Comparison of ENCODE assay signal across 22 cellular contexts in genomic region chr7:139955098-139955820, GRCh38.
"Had no signal": no experiment of that assay in that cellular context is flagged by ENCODE, and none has a peak within 500 bp of the region (broad histone marks: within the 10 kb centered on the region; RNA-seq: fewer than 3 reads in every experiment).

No MANE protein-coding gene starts in this region.

- DNase-seq: cortex of kidney; dorsolateral prefrontal cortex; effector CD8-positive, alpha-beta T cell; foreskin melanocyte; heart left ventricle; hypothalamus; kidney glomerular epithelial cell; mammary epithelial cell; naive thymus-derived CD4-positive, alpha-beta T cell; nucleus accumbens; ovary; sigmoid colon; stimulated activated CD4-positive, alpha-beta T cell treated with anti-CD3 and anti-CD28 coated beads, Interleukin-12 subunit alpha, Interleukin-12 subunit beta, amount 100 ng/mL, for 4 hours; stimulated activated CD4-positive, alpha-beta T cell treated with anti-CD3 and anti-CD28 coated beads, Interleukin-2, amount 100 ng/mL, for 48 hours; stimulated activated naive CD8-positive, alpha-beta T cell treated with anti-CD3 and anti-CD28 coated beads, Interleukin-15, Interleukin-2, amounts not matched to agents 100 U/mL and 50 U/mL, for 24 hours; thyroid gland had no signal

- FAIRE-seq: islet of Langerhans, urothelium cell line had no signal

- H3K27ac ChIP-seq: dorsolateral prefrontal cortex, heart left ventricle, ovary, right atrium auricular region, sigmoid colon, skin epidermis, suprapubic skin, thyroid gland had no signal

- ATAC-seq: heart left ventricle; left lobe of liver; naive thymus-derived CD4-positive, alpha-beta T cell; stimulated activated naive CD8-positive, alpha-beta T cell treated with anti-CD3 and anti-CD28 coated beads, Interleukin-15, Interleukin-2, amounts not matched to agents 100 U/mL and 50 U/mL, for 24 hours had no signal

- H3K4me3 ChIP-seq: dorsolateral prefrontal cortex, heart left ventricle, ovary, right atrium auricular region, sigmoid colon, skin epidermis, suprapubic skin, thyroid gland had no signal

- H3K36me3 ChIP-seq: ovary, right atrium auricular region, sigmoid colon, suprapubic skin, thyroid gland had no signal

- H3K4me1 ChIP-seq: heart left ventricle, right atrium auricular region, sigmoid colon, suprapubic skin, thyroid gland had no signal

- H3K9me3 ChIP-seq: heart left ventricle, ovary, right atrium auricular region, sigmoid colon, suprapubic skin, thyroid gland had no signal

- H3K27me3 ChIP-seq: dorsolateral prefrontal cortex, heart left ventricle, ovary, right atrium auricular region, sigmoid colon, suprapubic skin, thyroid gland had no signal
